In genomic region chr18:74669136-74669798, GRCh38 we compare ENCODE assay signal across 21 cellular contexts.
"Had no signal": no experiment of that assay in that cellular context is flagged by ENCODE, and none has a peak within 500 bp of the region (broad histone marks: within the 10 kb centered on the region; RNA-seq: fewer than 3 reads in every experiment).

No MANE protein-coding gene starts in this region.

- H3K36me3 ChIP-seq: tibial artery, upper lobe of right lung, vagina had no signal

- H3K9me3 ChIP-seq: esophagus squamous epithelium, gastroesophageal sphincter, tibial artery, upper lobe of right lung, vagina had no signal

- H3K27ac Mint-ChIP-seq: dendritic cell treated with granulocyte-macrophage colony-stimulating factor and Interleukin-4, amounts not matched to agents 40 ng/mL and 50 ng/mL, for 4 days; effector memory CD8-positive, alpha-beta T cell; nephron progenitor cell had no signal

- H3K9me3 Mint-ChIP-seq: dendritic cell treated with granulocyte-macrophage colony-stimulating factor and Interleukin-4, amounts not matched to agents 40 ng/mL and 50 ng/mL, for 4 days; effector memory CD8-positive, alpha-beta T cell; nephron progenitor cell had no signal

- H3K4me3 ChIP-seq: esophagus squamous epithelium, gastroesophageal sphincter, lung, tibial artery, upper lobe of right lung, vagina had no signal

- H3K4me1 ChIP-seq: gastroesophageal sphincter, tibial artery, upper lobe of right lung, vagina had no signal

- H3K27me3 ChIP-seq: esophagus squamous epithelium, gastroesophageal sphincter, tibial artery, upper lobe of right lung, vagina had no signal

- ATAC-seq: effector memory CD8-positive, alpha-beta T cell; gastroesophageal sphincter; left cardiac atrium; left ventricle myocardium superior; right cardiac atrium; upper lobe of right lung had no signal

- H3K27ac ChIP-seq: epithelial cell of prostate, esophagus squamous epithelium, gastroesophageal sphincter, tibial artery, upper lobe of right lung, vagina had no signal

- H3K4me1 Mint-ChIP-seq: nephron progenitor cell had no signal

- H3K4me3 Mint-ChIP-seq: dendritic cell treated with granulocyte-macrophage colony-stimulating factor and Interleukin-4, amounts not matched to agents 40 ng/mL and 50 ng/mL, for 4 days; effector memory CD8-positive, alpha-beta T cell; nephron progenitor cell had no signal

- H3K27me3 Mint-ChIP-seq: dendritic cell treated with granulocyte-macrophage colony-stimulating factor and Interleukin-4, amounts not matched to agents 40 ng/mL and 50 ng/mL, for 4 days; effector memory CD8-positive, alpha-beta T cell had no signal

- DNase-seq: effector memory CD8-positive, alpha-beta T cell; esophagus squamous epithelium; foreskin fibroblast; glutamatergic neuron; islet precursor cell; left cardiac atrium; left ventricle myocardium superior; mesenchymal stem cell; midbrain; nephron progenitor cell; right cardiac atrium; small intestine; stimulated activated CD4-positive, alpha-beta T cell treated with anti-CD3 and anti-CD28 coated beads, Interleukin-12 subunit alpha, Interleukin-12 subunit beta, amount 100 ng/mL, for 4 hours; stimulated activated naive CD4-positive, alpha-beta T cell treated with Interleukin-2 at 50 U/mL for 16 hours; tibial artery; upper lobe of right lung had no signal
